ENCODE assay signal across 1 cellular context in genomic region chr16:3745751-3746355, GRCh38.
TF ChIP-seq lines count a peak whose summit lies in the region.

No MANE protein-coding gene starts in this region.

TF ChIP-seq in IMR-90, 13 proteins besides CTCF, POLR2A, EP300 and RAD21 (continued from another document):
- TF ChIP-seq ELK1 (IDR thresholded peaks at IDR 0.05; ENCODE audit: borderline replicate concordance, low read depth, low read length) = no peak
- no peak for TF ChIP-seq RCOR1 (IDR thresholded peaks at IDR 0.05; ENCODE audit: insufficient replicate concordance, low read length)
- TF ChIP-seq CEBPB (IDR thresholded peaks at IDR 0.05; ENCODE audit: low read depth, low read length) = no peak
- TF ChIP-seq NFE2L2 (IDR thresholded peaks at IDR 0.05; ENCODE audit: low read depth, low read length) = no peak
- TF ChIP-seq MXI1 (IDR thresholded peaks at IDR 0.05; ENCODE audit: borderline replicate concordance, low read depth, low read length) = no peak
- no peak for TF ChIP-seq USF2 (IDR thresholded peaks at IDR 0.05; ENCODE audit: low read depth, low read length)
- TF ChIP-seq CHD1 (IDR thresholded peaks at IDR 0.05; ENCODE audit: low read depth, low read length) = no peak
- no peak for TF ChIP-seq MAFK (IDR thresholded peaks at IDR 0.05; ENCODE audit: low read depth, low read length)
- TF ChIP-seq BHLHE40 (IDR thresholded peaks at IDR 0.05; ENCODE audit: low read depth, low read length) = no peak
